Comparison of ENCODE assay signal across 8 cellular contexts in the genomic region with DNA sequence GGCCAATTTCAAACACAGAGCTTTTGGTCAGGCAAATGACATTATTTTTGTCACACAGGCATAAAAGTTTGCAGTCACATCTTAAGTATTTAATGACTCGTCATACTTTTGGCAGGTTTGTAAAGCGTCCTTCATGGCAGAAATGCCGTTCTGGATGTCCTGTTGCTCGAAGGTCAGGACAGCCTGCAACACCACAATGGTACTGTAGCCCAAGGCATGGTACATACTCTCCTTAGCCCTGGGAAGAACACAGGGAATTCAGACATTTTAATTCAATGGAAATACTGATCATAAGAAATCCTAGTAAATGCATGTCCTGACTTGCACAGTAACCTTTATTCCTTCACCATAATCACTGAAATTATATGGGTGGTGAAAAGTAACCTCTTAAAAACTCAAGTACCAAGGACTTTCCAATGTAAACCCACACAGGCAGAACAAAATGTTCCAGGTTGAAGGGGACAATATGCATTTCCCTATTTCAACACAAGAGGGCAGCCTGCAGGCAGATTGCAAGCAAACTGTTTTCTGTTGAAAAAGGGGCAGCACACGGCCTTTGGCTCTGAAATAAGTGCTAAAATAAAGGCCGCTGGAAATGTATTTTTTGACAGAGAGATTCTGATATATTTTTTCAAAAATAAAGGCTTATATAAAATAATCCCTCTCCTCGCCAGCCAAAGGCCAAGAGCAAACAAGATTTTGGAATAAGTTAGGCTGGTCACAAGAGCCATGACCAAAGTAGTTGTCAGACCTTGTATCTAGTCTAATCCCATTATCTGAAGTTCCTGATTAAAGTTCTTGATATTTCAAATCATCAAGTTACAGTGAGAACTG.
A peak's percentile ranks its signal among the peaks of the same experiment; 100 is the strongest.
DNase-seq lines count a peak whose midpoint lies in the region; ATAC-seq and TF ChIP-seq lines count a peak whose summit lies in the region.

No MANE protein-coding gene starts in this region.

- peak; percentile 74 for TF ChIP-seq CTCF in lung (IDR thresholded peaks at IDR 0.05; ENCODE audit: control extremely low read depth, extremely low read depth)

- H3K27me3 ChIP-seq in lung (ENCODE audit: control insufficient read depth, insufficient read depth), result no peaks in the 10 kb centered on the region

- intact Hi-C loops in Right ventricle myocardium inferior (cut with DNase I), result loop anchor here (2.0 to 5.0 kb wide), 3 partner anchors 96 to 395 kb away; partner anchors contain the start of genes SNAPC3 and TTC39B
- intact Hi-C loops in cardiac septum (cut with DNase I), result loop anchor here (2.0 to 10.0 kb wide), 3 partner anchors 93 to 395 kb away; partner anchors contain the start of genes SNAPC3 and TTC39B

- no peak overlapping the region for H3K4me3 ChIP-seq in lung

- WGBS in lung, 2 donors, result 44 to 63% methylated on average over 7 of the region's 7 CpGs

- H3K36me3 ChIP-seq in lung (ENCODE audit: control insufficient read depth in 2 of 2, insufficient read depth in 2 of 2, low read length in 2 of 2), result peaks cover 0 to 2% of the 10 kb centered on the region in 2 donors

- ATAC-seq in Right ventricle myocardium inferior (peak; percentile 48), HG02981 (IDR thresholded peaks at IDR 0.05; ENCODE audit: unreplicated experiment) (peak; percentile 70), lung (ENCODE audit: insufficient read depth, low FRiP score) (peak; percentile 87)

- no peak for DNase-seq in Right ventricle myocardium inferior (ENCODE audit: missing footprints)
- DNase-seq in cardiac septum (ENCODE audit: low spot score), result no peak
- DNase-seq in NCI-H2196 treated with DMSO at 0.1 percent for 48 hours (lab: John Stamatoyannopoulos, UW; ENCODE audit: unreplicated experiment), result peak; percentile 70
- DNase-seq in activated CD4-positive, alpha-beta T cell treated with anti-CD3 and anti-CD28 coated beads for 24 hours (ENCODE audit: low read depth in 2 of 2), result peak; percentile 19 to 75
- peak; percentile 52 for DNase-seq in ecto neural progenitor cell (ENCODE audit: low spot score)
- peak; percentile 76 for DNase-seq in lung (ENCODE audit: low spot score)
- peak; percentile 5 to 30 for DNase-seq in stimulated activated CD8-positive, alpha-beta memory T cell treated with anti-CD3 and anti-CD28 coated beads, Interleukin-15, amount 100 ng/mL, for 4 hours (ENCODE audit: low read depth in 2 of 2)

- no peaks in the 10 kb centered on the region for H3K9me3 ChIP-seq in lung (ENCODE audit: control insufficient read depth in 2 of 2, insufficient read depth in 1 of 2, low read length in 1 of 2)

- peak overlapping the region in 1 of 2 donors; percentile 65 for H3K27ac ChIP-seq in lung (ENCODE audit: low read depth in 1 of 2, low read length in 1 of 2)

- no peaks in the 10 kb centered on the region for H3K4me1 ChIP-seq in lung (ENCODE audit: control insufficient read depth in 2 of 2, insufficient read depth in 2 of 2, low read length in 2 of 2)

Comparison
In these comparisons a context has a peak if more than half of its experiments do, and no peak if none do; other contexts are left out.
1. DNase-seq: peak in NCI-H2196 treated with DMSO at 0.1 percent for 48 hours (single experiment), activated CD4-positive, alpha-beta T cell treated with anti-CD3 and anti-CD28 coated beads for 24 hours (2 of 2), ecto neural progenitor cell (single experiment), lung (single experiment) and stimulated activated CD8-positive, alpha-beta memory T cell treated with anti-CD3 and anti-CD28 coated beads, Interleukin-15, amount 100 ng/mL, for 4 hours (2 of 2); none in Right ventricle myocardium inferior (single experiment) and cardiac septum (single experiment).
2. Peak in every context shown above with its lines, with median percentiles within 50 percentile points of each other: ATAC-seq.